ENCODE assay signal across 16 cellular contexts in genomic region chr12:76859621-76860020, GRCh38. TPM values are rescaled to one million over a fixed set of nuclear protein-coding genes. Genes with fewer than 3 reads are reported as not detected.
A peak's percentile ranks its signal among the peaks of the same experiment; 100 is the strongest.
DNase-seq lines count a peak whose midpoint lies in the region; ATAC-seq and TF ChIP-seq lines count a peak whose summit lies in the region.
"Had no signal": no experiment of that assay in that cellular context is flagged by ENCODE, and none has a peak within 500 bp of the region (broad histone marks: within the 10 kb centered on the region; RNA-seq: fewer than 3 reads in every experiment).

No MANE protein-coding gene starts in this region.

- H3K9me3 ChIP-seq in smooth muscle cell (replicated peaks; ENCODE audit: low read depth), result no peaks in the 10 kb centered on the region

- H3K36me3 Mint-ChIP-seq in GM23338 (ENCODE audit: low read depth) (peaks cover 58% of the 10 kb centered on the region), chondrocyte (ENCODE audit: low read depth) (peaks cover 63% of the 10 kb centered on the region), osteocyte (ENCODE audit: unreplicated experiment) (peaks cover 46% of the 10 kb centered on the region)

- no peaks in the 10 kb centered on the region; the same call in 1 of the 2 replicates for H3K79me2 ChIP-seq in GM23338 (replicated peaks; ENCODE audit: insufficient read depth)
- H3K79me2 ChIP-seq in KMS-11 (ENCODE audit: insufficient read depth, low read depth), result no peaks in the 10 kb centered on the region
- peaks cover 14% of the 10 kb centered on the region for H3K79me2 ChIP-seq in smooth muscle cell (ENCODE audit: low read depth)

- H3F3A ChIP-seq in GM23338 (replicated peaks; ENCODE audit: low read depth) (no peaks in the 10 kb centered on the region; the same call in 1 of the 2 replicates), smooth muscle cell (ENCODE audit: low read depth) (peaks cover 66% of the 10 kb centered on the region)

- H2AFZ ChIP-seq in GM23338, result no peak overlapping the region
- no peak overlapping the region for H2AFZ ChIP-seq in KMS-11 (ENCODE audit: low read depth)
- H2AFZ ChIP-seq in smooth muscle cell (ENCODE audit: low read depth), result no peak overlapping the region

- H3K4me1 Mint-ChIP-seq in GM23338, result peaks cover 14% of the 10 kb centered on the region
- peaks cover 47% of the 10 kb centered on the region for H3K4me1 Mint-ChIP-seq in chondrocyte (ENCODE audit: low read depth)
- peaks cover 24% of the 10 kb centered on the region for H3K4me1 Mint-ChIP-seq in osteocyte (ENCODE audit: unreplicated experiment)

- H3K27me3 ChIP-seq in GM23338 (ENCODE audit: insufficient read depth), result no peaks in the 10 kb centered on the region
- H3K27me3 ChIP-seq in KMS-11 (ENCODE audit: insufficient read depth, low read depth), result no peaks in the 10 kb centered on the region
- no peaks in the 10 kb centered on the region for H3K27me3 ChIP-seq in smooth muscle cell (ENCODE audit: low read depth)
- H3K27me3 ChIP-seq: body of pancreas, dorsolateral prefrontal cortex had no signal

- H3K27me3 Mint-ChIP-seq in GM23338 (ENCODE audit: insufficient read depth, low read depth, poor library complexity) (no peaks in the 10 kb centered on the region), chondrocyte (ENCODE audit: low read depth) (no peaks in the 10 kb centered on the region), osteocyte (ENCODE audit: unreplicated experiment) (no peaks in the 10 kb centered on the region)

- H3K27ac Mint-ChIP-seq in GM23338, result no peak overlapping the region; the same call in 1 of the 2 replicates
- H3K27ac Mint-ChIP-seq in chondrocyte (ENCODE audit: unreplicated experiment), result peak overlapping the region; percentile 54
- H3K27ac Mint-ChIP-seq in osteocyte (ENCODE audit: unreplicated experiment), result no peak overlapping the region
- H3K27ac Mint-ChIP-seq: activated CD8-positive, alpha-beta T cell treated with anti-CD3 and anti-CD28 coated beads for 36 hours had no signal

- H3K9me3 Mint-ChIP-seq in GM23338 (no peaks in the 10 kb centered on the region), chondrocyte (ENCODE audit: low read depth) (peaks cover 14% of the 10 kb centered on the region), osteocyte (ENCODE audit: unreplicated experiment) (peaks cover 11% of the 10 kb centered on the region)

- H3K4me2 ChIP-seq in GM23338 (no peak overlapping the region), KMS-11 (peak overlapping the region; percentile 49), smooth muscle cell (peak overlapping the region; percentile 40)

- DNase-seq in GM23338 (ENCODE audit: low spot score) (no peak), chondrocyte (ENCODE audit: low spot score) (no peak), smooth muscle cell (lab: John Stamatoyannopoulos, UW; ENCODE audit: unreplicated experiment) (no peak), dedifferentiated amniotic fluid mesenchymal stem cell (ENCODE audit: extremely low spot score) (no peak), NCI-H2227 treated with DMSO at 0.1 percent for 48 hours (lab: John Stamatoyannopoulos, UW) (no peak), osteocyte (ENCODE audit: extremely low spot score, unreplicated experiment) (no peak)
- DNase-seq: activated CD8-positive, alpha-beta T cell treated with anti-CD3 and anti-CD28 coated beads for 36 hours; activated naive CD4-positive, alpha-beta T cell treated with anti-CD3 and anti-CD28 coated beads, Interleukin-2, amount 50 U/mL, for 16 hours; activated T-cell treated with anti-CD3 and anti-CD28 coated beads, Interleukin-2, amount 50 U/mL, for 4 hours; body of pancreas; dorsolateral prefrontal cortex; left ventricle myocardium superior; MV-4-11; NCI-H1930; stimulated activated CD4-positive, alpha-beta T cell treated with anti-CD3 and anti-CD28 coated beads, Interleukin-2, amount 100 ng/mL, for 24 hours had no signal

- no peak for ATAC-seq in GM23338
- ATAC-seq: activated CD8-positive, alpha-beta T cell treated with anti-CD3 and anti-CD28 coated beads for 36 hours; left ventricle myocardium superior had no signal

- no peak overlapping the region for H3K9ac ChIP-seq in KMS-11
- H3K9ac ChIP-seq in smooth muscle cell (ENCODE audit: low read depth), result no peak overlapping the region

- WGBS in smooth muscle cell (ENCODE audit: low lambda C conversion rate), result 62% methylated on average over 3 of the region's 3 CpGs

- H3K9me2 ChIP-seq in GM23338 (ENCODE audit: insufficient read depth), result no peaks in the 10 kb centered on the region

- H3K4me1 ChIP-seq in GM23338 (ENCODE audit: insufficient read depth) (peaks cover 10% of the 10 kb centered on the region), KMS-11 (ENCODE audit: low read depth, poor library complexity, severe bottlenecking) (peaks cover 39% of the 10 kb centered on the region), smooth muscle cell (ENCODE audit: low read depth) (peaks cover 32% of the 10 kb centered on the region)
- H3K4me1 ChIP-seq: body of pancreas had no signal

- TF ChIP-seq CTCF in GM23338 (conservative IDR thresholded peaks at IDR 0.05; ENCODE audit: low read depth in 2 of 2), result no peak
- no peak for TF ChIP-seq CTCF in KMS-11 (conservative IDR thresholded peaks at IDR 0.05; ENCODE audit: low read depth, low read length)
- TF ChIP-seq CTCF in chondrocyte (IDR thresholded peaks at IDR 0.05), result no peak
- TF ChIP-seq CTCF in smooth muscle cell (IDR thresholded peaks at IDR 0.05; ENCODE audit: borderline replicate concordance, insufficient read depth, poor library complexity, severe bottlenecking), result no peak
- TF ChIP-seq CTCF in osteocyte (IDR thresholded peaks at IDR 0.05), result no peak

- H3K4me3 ChIP-seq in GM23338 (no peak overlapping the region), KMS-11 (IDR thresholded peaks at IDR 0.05; ENCODE audit: insufficient read depth, low read depth, low read length) (no peak overlapping the region), smooth muscle cell (no peak overlapping the region)
- H3K4me3 ChIP-seq: body of pancreas had no signal

- H3K4me3 Mint-ChIP-seq in GM23338, result no peak overlapping the region
- H3K4me3 Mint-ChIP-seq in chondrocyte (ENCODE audit: unreplicated experiment), result no peak overlapping the region
- H3K4me3 Mint-ChIP-seq in osteocyte (ENCODE audit: unreplicated experiment), result no peak overlapping the region
- H3K4me3 Mint-ChIP-seq: activated CD8-positive, alpha-beta T cell treated with anti-CD3 and anti-CD28 coated beads for 36 hours; activated T-cell treated with anti-CD3 and anti-CD28 coated beads, Interleukin-2, amount 50 U/mL, for 4 hours had no signal

- peaks cover 17% of the 10 kb centered on the region; the same call in 1 of the 2 replicates for H3K36me3 ChIP-seq in GM23338 (ENCODE audit: insufficient read depth)
- H3K36me3 ChIP-seq in KMS-11 (ENCODE audit: insufficient read depth), result peaks cover 4% of the 10 kb centered on the region; the same call in 1 of the 2 replicates
- H3K36me3 ChIP-seq in smooth muscle cell (ENCODE audit: low read depth), result peaks cover 29% of the 10 kb centered on the region

- H4K20me1 ChIP-seq in GM23338 (replicated peaks; ENCODE audit: insufficient read depth) (no peaks in the 10 kb centered on the region; the same call in 1 of the 2 replicates), KMS-11 (ENCODE audit: insufficient read depth) (no peaks in the 10 kb centered on the region), smooth muscle cell (ENCODE audit: low read depth) (peaks cover 15% of the 10 kb centered on the region)

- H3K27ac ChIP-seq in GM23338 (ENCODE audit: low read depth) (peak overlapping the region; percentile 47; the same call in 1 of the 2 replicates), KMS-11 (peak overlapping the region; percentile 9; the same call in 1 of the 2 replicates), smooth muscle cell (ENCODE audit: low read depth) (peak overlapping the region; percentile 40)
- H3K27ac ChIP-seq: body of pancreas had no signal

TF ChIP-seq in GM23338, 12 proteins besides CTCF, POLR2A, EP300 and RAD21:
- TF ChIP-seq ZNF114 (CRISPR knock-in tag; IDR thresholded peaks at IDR 0.05), result no peak

RNA-seq across cellular contexts. Expression of gene CSRP2, which starts 19.2 kb away (rescaled TPM):
- total RNA-seq in GM23338 (2014; rRNA removed; shearing (Covaris generic)), result 166 and 208 TPM in 2 replicates
- polyA plus RNA-seq in GM23338 (2016; fragmentation: Nextera tagmentation; extraction: Ambion mirVana), result 286 and 315 TPM in 2 replicates
- 204 to 240 TPM (median 215 TPM) in 3 replicates for total RNA-seq in chondrocyte
- 355 and 379 TPM in 2 replicates for total RNA-seq in smooth muscle cell
- polyA plus RNA-seq in smooth muscle cell, result 549 and 735 TPM in 2 replicates
- total RNA-seq in osteocyte, result 50.4 and 53.7 TPM in 2 replicates
